ENCODE assay signal across 7 cellular contexts in the genomic region with DNA sequence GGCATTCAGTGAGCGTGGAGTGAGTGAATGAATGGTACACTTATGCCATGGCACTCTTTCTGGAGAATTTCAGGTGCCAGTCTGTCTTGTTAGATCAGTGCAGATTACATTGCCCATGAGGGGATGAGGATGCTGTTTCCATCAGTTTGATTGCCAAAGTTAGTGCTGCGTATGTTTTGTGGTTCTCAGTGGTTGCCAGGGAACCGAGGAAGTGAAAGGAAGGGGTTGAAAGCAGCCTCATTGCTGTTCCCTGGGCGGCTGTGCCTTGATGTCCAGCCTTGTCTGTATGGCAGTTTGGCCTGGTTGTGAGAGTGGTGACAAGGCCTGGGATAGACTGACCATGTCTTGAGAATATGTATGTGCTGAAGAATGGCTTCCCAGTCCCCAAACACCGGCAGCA. TPM values are rescaled to one million over a fixed set of nuclear protein-coding genes. Genes with fewer than 3 reads are reported as not detected.
DNase-seq lines count a peak whose midpoint lies in the region; ATAC-seq, FAIRE-seq and TF ChIP-seq lines count a peak whose summit lies in the region.

No MANE protein-coding gene starts in this region.

- H3K36me3 ChIP-seq in kidney (ENCODE audit: control insufficient read depth in 1 of 2, insufficient read depth in 2 of 2, low read length in 2 of 2), result no peaks in the 10 kb centered on the region

- H3K4me1 Mint-ChIP-seq in HFFc6 (ENCODE audit: low read depth), result peaks cover 85% of the 10 kb centered on the region
- H3K4me1 Mint-ChIP-seq in activated CD8-positive, alpha-beta T cell treated with anti-CD3 and anti-CD28 coated beads for 36 hours (ENCODE audit: low read depth), result peaks cover 66% of the 10 kb centered on the region

- peak; percentile 34 for ATAC-seq in activated CD8-positive, alpha-beta T cell treated with anti-CD3 and anti-CD28 coated beads for 36 hours
- peak; percentile 25 for ATAC-seq in stimulated activated naive CD8-positive, alpha-beta T cell treated with anti-CD3 and anti-CD28 coated beads, Interleukin-15, Interleukin-2, amounts not matched to agents 100 U/mL and 50 U/mL, for 24 hours

- peaks cover 2% of the 10 kb centered on the region; the same call in 1 of the 2 replicates for H3K27me3 Mint-ChIP-seq in HFFc6 (ENCODE audit: insufficient read depth)
- no peaks in the 10 kb centered on the region for H3K27me3 Mint-ChIP-seq in activated CD8-positive, alpha-beta T cell treated with anti-CD3 and anti-CD28 coated beads for 36 hours

- no peak for DNase-seq in HFFc6
- peak; percentile 43 for DNase-seq in activated CD8-positive, alpha-beta T cell treated with anti-CD3 and anti-CD28 coated beads for 36 hours
- no peak for DNase-seq in kidney
- DNase-seq in stimulated activated naive CD8-positive, alpha-beta T cell treated with anti-CD3 and anti-CD28 coated beads, Interleukin-15, Interleukin-2, amounts not matched to agents 100 U/mL and 50 U/mL, for 24 hours, result peak; percentile 29
- no peak for DNase-seq in NCI-H128 (lab: John Stamatoyannopoulos, UW; ENCODE audit: unreplicated experiment)
- DNase-seq in NCI-H510A treated with DMSO at 0.1 percent for 48 hours (lab: John Stamatoyannopoulos, UW), result no peak
- DNase-seq in H4 (ENCODE audit: low spot score), result no peak

- H3K4me3 ChIP-seq in kidney (ENCODE audit: low read length in 2 of 2), result no peak overlapping the region

- peak overlapping the region; percentile 77; the same call in 1 of the 2 replicates for H3K27ac Mint-ChIP-seq in HFFc6
- H3K27ac Mint-ChIP-seq in activated CD8-positive, alpha-beta T cell treated with anti-CD3 and anti-CD28 coated beads for 36 hours, result peak overlapping the region; percentile 27

- TF ChIP-seq CTCF in HFFc6 (IDR thresholded peaks at IDR 0.05) (no peak), kidney (IDR thresholded peaks at IDR 0.05; ENCODE audit: borderline replicate concordance, extremely low read depth, insufficient read depth) (no peak)
- TF ChIP-seq CTCF in activated CD8-positive, alpha-beta T cell treated with anti-CD3 and anti-CD28 coated beads for 36 hours (IDR thresholded peaks at IDR 0.05), result no peak

- peaks cover 13% of the 10 kb centered on the region; the same call in 1 of the 2 replicates for H3K36me3 Mint-ChIP-seq in HFFc6 (ENCODE audit: low read depth)
- H3K36me3 Mint-ChIP-seq in activated CD8-positive, alpha-beta T cell treated with anti-CD3 and anti-CD28 coated beads for 36 hours (ENCODE audit: low read depth), result peaks cover 7% of the 10 kb centered on the region

- H3K9me3 Mint-ChIP-seq in HFFc6, result no peaks in the 10 kb centered on the region
- no peaks in the 10 kb centered on the region for H3K9me3 Mint-ChIP-seq in activated CD8-positive, alpha-beta T cell treated with anti-CD3 and anti-CD28 coated beads for 36 hours

- H3K9me3 ChIP-seq in kidney (ENCODE audit: control insufficient read depth in 1 of 2, low read length in 2 of 2), result no peaks in the 10 kb centered on the region

- peak overlapping the region; percentile 75 to 82 for H3K27ac ChIP-seq in kidney (ENCODE audit: low read depth in 2 of 2, low read length in 2 of 2)

- POLR2A ChIA-PET in activated CD8-positive, alpha-beta T cell treated with anti-CD3 and anti-CD28 coated beads for 36 hours (lab: Charles Lee), result interaction anchor here (1.0 to 1.2 kb wide), 3 partner anchors 13 to 155 kb away, joined by 3 to 5 read pairs (median 4); no protein-coding TSS in a partner anchor

- no peak overlapping the region for H3K4me3 Mint-ChIP-seq in HFFc6
- no peak overlapping the region for H3K4me3 Mint-ChIP-seq in activated CD8-positive, alpha-beta T cell treated with anti-CD3 and anti-CD28 coated beads for 36 hours

- no peak for FAIRE-seq in kidney (lab: Jason Lieb, UNC)

- CTCF ChIA-PET in activated CD8-positive, alpha-beta T cell treated with anti-CD3 and anti-CD28 coated beads for 36 hours (lab: Charles Lee), result interaction anchor here (1.2 to 2.3 kb wide), 2 partner anchors 15 to 21 kb away, joined by 5 to 9 read pairs; no protein-coding TSS in a partner anchor

- intact Hi-C loops in activated CD8-positive, alpha-beta T cell treated with anti-CD3 and anti-CD28 coated beads for 36 hours (cut with micrococcal nuclease), result no loop called here
- intact Hi-C loops in kidney (cut with DNase I), result no loop called here

- peak overlapping the region in 1 of 2 donors; percentile 57 for H3K9ac ChIP-seq in kidney (ENCODE audit: low read length in 2 of 2)

- H3K4me1 ChIP-seq in kidney (ENCODE audit: control insufficient read depth in 1 of 2, insufficient read depth in 1 of 2, low read depth in 1 of 2, low read length in 2 of 2), result peaks cover 52 to 60% of the 10 kb centered on the region in 2 donors

RNA-seq across cellular contexts. Expression of a gene that starts 30.2 kb away (rescaled TPM):
- 10 to 100 TPM; 34.9 to 40.7 (median 38.6) TPM for total RNA-seq in HFFc6 (2021; fragmentation: NEBNext Ultra II Directional; extraction: Animal tissue kit (Norgen Biotek cat#: 25700))
- 10 to 100 TPM; 11.4 to 12.7 TPM for total RNA-seq in activated CD8-positive, alpha-beta T cell treated with anti-CD3 and anti-CD28 coated beads for 36 hours
- total RNA-seq in kidney, result 55.7 TPM
- polyA plus RNA-seq in kidney (ENCODE audit: insufficient read depth, low read depth, low replicate concordance), result 27.8 TPM
- 15.7 and 22.8 TPM in 2 replicates for total RNA-seq in H4 (2014; rRNA removed; shearing (Covaris generic))

RNA-seq across cellular contexts. Expression of a gene that starts 59.5 kb away (rescaled TPM):
- total RNA-seq in HFFc6 (2021; fragmentation: NEBNext Ultra II Directional; extraction: Animal tissue kit (Norgen Biotek cat#: 25700)), result 1 to 10 TPM; 2.2 to 4.4 (median 3.5) TPM
- total RNA-seq in activated CD8-positive, alpha-beta T cell treated with anti-CD3 and anti-CD28 coated beads for 36 hours, result 10 to 100 TPM; 12.8 to 16.3 TPM
- total RNA-seq in kidney, result 17.3 TPM
- 72.1 TPM for polyA plus RNA-seq in kidney (ENCODE audit: insufficient read depth, low read depth, low replicate concordance)
- 2.5 and 3.3 TPM in 2 replicates for total RNA-seq in H4 (2014; rRNA removed; shearing (Covaris generic))

RNA-seq across cellular contexts. Expression of a gene that starts 59.8 kb away (rescaled TPM):
- total RNA-seq in HFFc6 (2021; fragmentation: NEBNext Ultra II Directional; extraction: Animal tissue kit (Norgen Biotek cat#: 25700)), result 10 to 100 TPM; 13.2 to 18.4 (median 16.8) TPM
- total RNA-seq in activated CD8-positive, alpha-beta T cell treated with anti-CD3 and anti-CD28 coated beads for 36 hours, result 1 to 10 TPM; 5.3 to 6.2 TPM
- total RNA-seq in kidney, result 16.3 TPM
- 28.8 TPM for polyA plus RNA-seq in kidney (ENCODE audit: insufficient read depth, low read depth, low replicate concordance)
- 6.1 and 10.4 TPM in 2 replicates for total RNA-seq in H4 (2014; rRNA removed; shearing (Covaris generic))

Comparison
In these comparisons a context has a peak if more than half of its experiments do, and no peak if none do; other contexts are left out.
1. DNase-seq: peak in activated CD8-positive, alpha-beta T cell treated with anti-CD3 and anti-CD28 coated beads for 36 hours (single experiment) and stimulated activated naive CD8-positive, alpha-beta T cell treated with anti-CD3 and anti-CD28 coated beads, Interleukin-15, Interleukin-2, amounts not matched to agents 100 U/mL and 50 U/mL, for 24 hours (single experiment); none in HFFc6 (single experiment), kidney (single experiment), NCI-H128 (single experiment), NCI-H510A treated with DMSO at 0.1 percent for 48 hours (single experiment) and H4 (single experiment).